In the genomic region with DNA sequence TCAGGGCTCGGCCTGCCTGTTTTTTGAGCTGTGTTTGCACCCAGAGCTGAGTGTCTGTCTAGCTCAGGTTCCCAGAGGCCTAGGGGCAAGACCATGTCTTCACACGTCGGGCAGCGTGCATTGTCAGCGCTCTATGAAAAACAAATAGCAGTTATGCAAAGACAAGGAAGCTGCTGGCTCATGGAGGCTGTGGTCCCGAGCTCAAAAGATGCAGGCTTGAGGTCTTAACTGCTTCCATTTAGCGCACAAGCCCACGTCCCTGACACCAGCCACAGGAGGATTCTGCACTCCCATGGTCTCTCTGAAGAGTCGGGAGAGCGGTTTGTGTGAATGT, we compare ENCODE assay signal across 3 cellular contexts.
TF ChIP-seq lines count a peak whose summit lies in the region.

No MANE protein-coding gene starts in this region.

TF ChIP-seq in A549, 52 proteins besides CTCF, POLR2A, EP300 and RAD21:
- TF ChIP-seq NFE2L2 (conservative IDR thresholded peaks at IDR 0.05; ENCODE audit: low read length) (no peak), CHD4 (IDR thresholded peaks at IDR 0.05; ENCODE audit: borderline replicate concordance) (no peak), POLR2AphosphoS2 (conservative IDR thresholded peaks at IDR 0.05; ENCODE audit: low read length) (no peak), FOSB (CRISPR knock-in tag; IDR thresholded peaks at IDR 0.05) (no peak), ZC3H11A (IDR thresholded peaks at IDR 0.05) (no peak), ZFP36 (IDR thresholded peaks at IDR 0.05; ENCODE audit: borderline replicate concordance, partially characterized antibody) (no peak), CEBPB (IDR thresholded peaks at IDR 0.05) (no peak), HMGXB4 (CRISPR knock-in tag; IDR thresholded peaks at IDR 0.05; ENCODE audit: borderline replicate concordance) (no peak), EHF (CRISPR knock-in tag; IDR thresholded peaks at IDR 0.05) (no peak), HEYL (CRISPR knock-in tag; IDR thresholded peaks at IDR 0.05) (no peak), TP53 (CRISPR knock-in tag; IDR thresholded peaks at IDR 0.05) (no peak), RARB (CRISPR knock-in tag; IDR thresholded peaks at IDR 0.05) (no peak), CBX2 (IDR thresholded peaks at IDR 0.05; ENCODE audit: borderline replicate concordance, low read depth) (no peak), HDAC2 (IDR thresholded peaks at IDR 0.05) (no peak), SMC3 (IDR thresholded peaks at IDR 0.05) (no peak), HOXA7 (CRISPR knock-in tag; IDR thresholded peaks at IDR 0.05) (no peak), BHLHE40 (IDR thresholded peaks at IDR 0.05; ENCODE audit: low read depth, low read length) (no peak), FOSL2 (IDR thresholded peaks at IDR 0.05) (no peak), FOSL2 (CRISPR knock-in tag; IDR thresholded peaks at IDR 0.05) (no peak)
- TF ChIP-seq, protein P1, sequence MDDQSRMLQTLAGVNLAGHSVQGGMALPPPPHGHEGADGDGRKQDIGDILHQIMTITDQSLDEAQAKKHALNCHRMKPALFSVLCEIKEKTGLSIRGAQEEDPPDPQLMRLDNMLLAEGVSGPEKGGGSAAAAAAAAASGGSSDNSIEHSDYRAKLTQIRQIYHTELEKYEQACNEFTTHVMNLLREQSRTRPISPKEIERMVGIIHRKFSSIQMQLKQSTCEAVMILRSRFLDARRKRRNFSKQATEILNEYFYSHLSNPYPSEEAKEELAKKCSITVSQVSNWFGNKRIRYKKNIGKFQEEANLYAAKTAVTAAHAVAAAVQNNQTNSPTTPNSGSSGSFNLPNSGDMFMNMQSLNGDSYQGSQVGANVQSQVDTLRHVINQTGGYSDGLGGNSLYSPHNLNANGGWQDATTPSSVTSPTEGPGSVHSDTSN (IDR thresholded peaks at IDR 0.05): no peak

TF ChIP-seq in HCT116, 20 proteins besides CTCF, POLR2A, EP300 and RAD21:
- no peak for TF ChIP-seq ZFX (IDR thresholded peaks at IDR 0.05)
- no peak for TF ChIP-seq EGR1 (IDR thresholded peaks at IDR 0.05; ENCODE audit: low read depth)
- no peak for TF ChIP-seq FOSL1 (IDR thresholded peaks at IDR 0.05; ENCODE audit: low read depth)
- TF ChIP-seq, protein P2, sequence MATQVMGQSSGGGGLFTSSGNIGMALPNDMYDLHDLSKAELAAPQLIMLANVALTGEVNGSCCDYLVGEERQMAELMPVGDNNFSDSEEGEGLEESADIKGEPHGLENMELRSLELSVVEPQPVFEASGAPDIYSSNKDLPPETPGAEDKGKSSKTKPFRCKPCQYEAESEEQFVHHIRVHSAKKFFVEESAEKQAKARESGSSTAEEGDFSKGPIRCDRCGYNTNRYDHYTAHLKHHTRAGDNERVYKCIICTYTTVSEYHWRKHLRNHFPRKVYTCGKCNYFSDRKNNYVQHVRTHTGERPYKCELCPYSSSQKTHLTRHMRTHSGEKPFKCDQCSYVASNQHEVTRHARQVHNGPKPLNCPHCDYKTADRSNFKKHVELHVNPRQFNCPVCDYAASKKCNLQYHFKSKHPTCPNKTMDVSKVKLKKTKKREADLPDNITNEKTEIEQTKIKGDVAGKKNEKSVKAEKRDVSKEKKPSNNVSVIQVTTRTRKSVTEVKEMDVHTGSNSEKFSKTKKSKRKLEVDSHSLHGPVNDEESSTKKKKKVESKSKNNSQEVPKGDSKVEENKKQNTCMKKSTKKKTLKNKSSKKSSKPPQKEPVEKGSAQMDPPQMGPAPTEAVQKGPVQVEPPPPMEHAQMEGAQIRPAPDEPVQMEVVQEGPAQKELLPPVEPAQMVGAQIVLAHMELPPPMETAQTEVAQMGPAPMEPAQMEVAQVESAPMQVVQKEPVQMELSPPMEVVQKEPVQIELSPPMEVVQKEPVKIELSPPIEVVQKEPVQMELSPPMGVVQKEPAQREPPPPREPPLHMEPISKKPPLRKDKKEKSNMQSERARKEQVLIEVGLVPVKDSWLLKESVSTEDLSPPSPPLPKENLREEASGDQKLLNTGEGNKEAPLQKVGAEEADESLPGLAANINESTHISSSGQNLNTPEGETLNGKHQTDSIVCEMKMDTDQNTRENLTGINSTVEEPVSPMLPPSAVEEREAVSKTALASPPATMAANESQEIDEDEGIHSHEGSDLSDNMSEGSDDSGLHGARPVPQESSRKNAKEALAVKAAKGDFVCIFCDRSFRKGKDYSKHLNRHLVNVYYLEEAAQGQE (IDR thresholded peaks at IDR 0.05; ENCODE audit: low read depth): no peak
- TF ChIP-seq POLR2AphosphoS5 (IDR thresholded peaks at IDR 0.05; ENCODE audit: low read depth, low read length): no peak
- no peak for TF ChIP-seq JUND (IDR thresholded peaks at IDR 0.05)
- no peak for TF ChIP-seq ELF1 (IDR thresholded peaks at IDR 0.05; ENCODE audit: borderline replicate concordance, low read depth)
- no peak for TF ChIP-seq EZH2phosphoT487 (IDR thresholded peaks at IDR 0.05; ENCODE audit: borderline replicate concordance)
- no peak for TF ChIP-seq SIN3A (IDR thresholded peaks at IDR 0.05; ENCODE audit: low read depth)
- TF ChIP-seq, protein P3, sequence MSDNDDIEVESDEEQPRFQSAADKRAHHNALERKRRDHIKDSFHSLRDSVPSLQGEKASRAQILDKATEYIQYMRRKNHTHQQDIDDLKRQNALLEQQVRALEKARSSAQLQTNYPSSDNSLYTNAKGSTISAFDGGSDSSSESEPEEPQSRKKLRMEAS (IDR thresholded peaks at IDR 0.05): no peak
- no peak for TF ChIP-seq ATF3 (IDR thresholded peaks at IDR 0.05)
- no peak for TF ChIP-seq EZH2 (IDR thresholded peaks at IDR 0.05)
- TF ChIP-seq SP1 (IDR thresholded peaks at IDR 0.05; ENCODE audit: low read depth): no peak
- TF ChIP-seq, protein P4, sequence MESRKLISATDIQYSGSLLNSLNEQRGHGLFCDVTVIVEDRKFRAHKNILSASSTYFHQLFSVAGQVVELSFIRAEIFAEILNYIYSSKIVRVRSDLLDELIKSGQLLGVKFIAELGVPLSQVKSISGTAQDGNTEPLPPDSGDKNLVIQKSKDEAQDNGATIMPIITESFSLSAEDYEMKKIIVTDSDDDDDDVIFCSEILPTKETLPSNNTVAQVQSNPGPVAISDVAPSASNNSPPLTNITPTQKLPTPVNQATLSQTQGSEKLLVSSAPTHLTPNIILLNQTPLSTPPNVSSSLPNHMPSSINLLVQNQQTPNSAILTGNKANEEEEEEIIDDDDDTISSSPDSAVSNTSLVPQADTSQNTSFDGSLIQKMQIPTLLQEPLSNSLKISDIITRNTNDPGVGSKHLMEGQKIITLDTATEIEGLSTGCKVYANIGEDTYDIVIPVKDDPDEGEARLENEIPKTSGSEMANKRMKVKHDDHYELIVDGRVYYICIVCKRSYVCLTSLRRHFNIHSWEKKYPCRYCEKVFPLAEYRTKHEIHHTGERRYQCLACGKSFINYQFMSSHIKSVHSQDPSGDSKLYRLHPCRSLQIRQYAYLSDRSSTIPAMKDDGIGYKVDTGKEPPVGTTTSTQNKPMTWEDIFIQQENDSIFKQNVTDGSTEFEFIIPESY (IDR thresholded peaks at IDR 0.05; ENCODE audit: extremely low read depth, insufficient replicate concordance, low read length): no peak
- TF ChIP-seq CBX3 (IDR thresholded peaks at IDR 0.05; ENCODE audit: low read depth): no peak

TF ChIP-seq in SK-N-SH, 30 proteins besides CTCF, POLR2A, EP300 and RAD21:
- TF ChIP-seq ELF1 (IDR thresholded peaks at IDR 0.05) (no peak), MEF2A (IDR thresholded peaks at IDR 0.05; ENCODE audit: borderline replicate concordance, low read depth) (no peak), RXRA (IDR thresholded peaks at IDR 0.05; ENCODE audit: borderline replicate concordance, low read depth) (no peak), FOXM1 (IDR thresholded peaks at IDR 0.05; ENCODE audit: low read depth) (no peak), FOSL2 (IDR thresholded peaks at IDR 0.05; ENCODE audit: borderline replicate concordance, low read depth) (no peak), GABPA (IDR thresholded peaks at IDR 0.05; ENCODE audit: low read depth) (no peak), MXI1 (IDR thresholded peaks at IDR 0.05; ENCODE audit: low read depth, low read length) (no peak), SIN3A (IDR thresholded peaks at IDR 0.05; ENCODE audit: borderline replicate concordance, low read depth, low read length) (no peak), YY1 (IDR thresholded peaks at IDR 0.05; ENCODE audit: low read depth) (no peak), TAF1 (IDR thresholded peaks at IDR 0.05; ENCODE audit: borderline replicate concordance, low read depth, low read length) (no peak), NFIC (IDR thresholded peaks at IDR 0.05; ENCODE audit: borderline replicate concordance) (no peak), EZH2phosphoT487 (IDR thresholded peaks at IDR 0.05; ENCODE audit: borderline replicate concordance, low read depth) (no peak), TCF12 (IDR thresholded peaks at IDR 0.05) (no peak), NRF1 (IDR thresholded peaks at IDR 0.05; ENCODE audit: low read depth, low read length) (no peak)
- TF ChIP-seq, protein P3 (IDR thresholded peaks at IDR 0.05; ENCODE audit: low read depth): no peak
- TF ChIP-seq, protein P2 (IDR thresholded peaks at IDR 0.05; ENCODE audit: low read depth, low read length): no peak
- TF ChIP-seq, protein P1 (IDR thresholded peaks at IDR 0.05): no peak
- TF ChIP-seq, protein P4 (IDR thresholded peaks at IDR 0.05; ENCODE audit: borderline replicate concordance, low read depth): no peak
- TF ChIP-seq, protein P5, sequence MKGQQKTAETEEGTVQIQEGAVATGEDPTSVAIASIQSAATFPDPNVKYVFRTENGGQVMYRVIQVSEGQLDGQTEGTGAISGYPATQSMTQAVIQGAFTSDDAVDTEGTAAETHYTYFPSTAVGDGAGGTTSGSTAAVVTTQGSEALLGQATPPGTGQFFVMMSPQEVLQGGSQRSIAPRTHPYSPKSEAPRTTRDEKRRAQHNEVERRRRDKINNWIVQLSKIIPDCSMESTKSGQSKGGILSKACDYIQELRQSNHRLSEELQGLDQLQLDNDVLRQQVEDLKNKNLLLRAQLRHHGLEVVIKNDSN (IDR thresholded peaks at IDR 0.05; ENCODE audit: borderline replicate concordance, low read depth): no peak
